31 cellular contexts compared by ENCODE assay signal in the genomic region with DNA sequence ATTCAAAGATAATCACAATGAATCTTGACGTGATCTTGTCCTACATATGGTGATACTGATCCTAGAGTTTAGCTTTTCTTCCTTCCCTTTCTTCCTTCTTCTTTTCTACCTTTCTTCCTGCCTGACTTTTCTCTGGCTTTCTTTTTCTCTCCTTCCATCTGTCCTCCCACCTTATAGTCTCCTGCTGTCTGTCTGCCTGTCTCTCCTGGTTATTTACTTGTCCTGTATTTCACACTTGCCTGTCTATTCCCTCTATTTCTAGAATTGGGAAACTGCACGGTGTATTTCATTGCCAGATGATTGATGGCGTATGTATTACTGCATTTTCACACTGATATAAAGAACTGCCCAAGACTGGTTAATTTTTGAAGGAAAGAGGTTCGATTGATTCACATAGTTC.
"Had no signal": no experiment of that assay in that cellular context is flagged by ENCODE, and none has a peak within 500 bp of the region (broad histone marks: within the 10 kb centered on the region; RNA-seq: fewer than 3 reads in every experiment).

No MANE protein-coding gene starts in this region.

- H3K36me3 Mint-ChIP-seq: naive B cell; naive thymus-derived CD8-positive, alpha-beta T cell; stimulated activated memory B cell treated with anti-CD40 and anti-IgM and Interleukin-4, amounts not matched to agents 10 μg/mL and 1 μg/mL and 100 μg/mL, for 72 hours; type B pancreatic cell had no signal

- H2AFZ ChIP-seq: neural progenitor cell, parathyroid adenoma had no signal

- H3K4me2 ChIP-seq: neural progenitor cell, smooth muscle cell had no signal

- H3K27me3 ChIP-seq: neural progenitor cell, ovary, spleen, suprapubic skin, testis, tibial artery, transverse colon, vagina had no signal

- H3K4me1 Mint-ChIP-seq: naive B cell; naive thymus-derived CD8-positive, alpha-beta T cell; neural progenitor cell; stimulated activated memory B cell treated with anti-CD40 and anti-IgM and Interleukin-4, amounts not matched to agents 10 μg/mL and 1 μg/mL and 100 μg/mL, for 72 hours; stimulated activated naive CD8-positive, alpha-beta T cell treated with anti-CD3 and anti-CD28 coated beads, Interleukin-15, amount 100 ng/mL, for 72 hours had no signal

- ATAC-seq: naive thymus-derived CD8-positive, alpha-beta T cell; natural killer cell treated with Interleukin-12 subunit alpha and Interleukin-12 subunit beta and Interleukin-15 and Interleukin-18, amount 100 ng/mL, for 72 hours; psoas muscle; right cardiac atrium; sciatic nerve; stimulated activated memory B cell treated with anti-CD40 and anti-IgM and Interleukin-4, amounts not matched to agents 10 μg/mL and 1 μg/mL and 100 μg/mL, for 72 hours; stimulated activated naive CD8-positive, alpha-beta T cell treated with anti-CD3 and anti-CD28 coated beads, Interleukin-15, amount 100 ng/mL, for 72 hours; stimulated activated naive CD8-positive, alpha-beta T cell treated with anti-CD3 and anti-CD28 coated beads, Interleukin-15, Interleukin-2, amounts not matched to agents 100 U/mL and 50 U/mL, for 24 hours had no signal

- H3K27ac Mint-ChIP-seq: naive B cell; naive thymus-derived CD8-positive, alpha-beta T cell; natural killer cell treated with Interleukin-12 subunit alpha and Interleukin-12 subunit beta and Interleukin-15 and Interleukin-18, amount 100 ng/mL, for 72 hours; neural progenitor cell; progenitor cell of endocrine pancreas; stimulated activated memory B cell treated with anti-CD40 and anti-IgM and Interleukin-4, amounts not matched to agents 10 μg/mL and 1 μg/mL and 100 μg/mL, for 72 hours; stimulated activated naive CD8-positive, alpha-beta T cell treated with anti-CD3 and anti-CD28 coated beads, Interleukin-15, amount 100 ng/mL, for 72 hours; type B pancreatic cell had no signal

- H3K9me3 ChIP-seq: ovary, testis, tibial artery had no signal

- H3K4me3 Mint-ChIP-seq: naive B cell; naive thymus-derived CD8-positive, alpha-beta T cell; natural killer cell treated with Interleukin-12 subunit alpha and Interleukin-12 subunit beta and Interleukin-15 and Interleukin-18, amount 100 ng/mL, for 72 hours; neural progenitor cell; stimulated activated memory B cell treated with anti-CD40 and anti-IgM and Interleukin-4, amounts not matched to agents 10 μg/mL and 1 μg/mL and 100 μg/mL, for 72 hours; stimulated activated naive CD8-positive, alpha-beta T cell treated with anti-CD3 and anti-CD28 coated beads, Interleukin-15, amount 100 ng/mL, for 72 hours; type B pancreatic cell had no signal

- H3K27ac ChIP-seq: neural progenitor cell, ovary, parathyroid adenoma, psoas muscle, skin epidermis, spleen, suprapubic skin, testis, tibial artery, transverse colon, vagina had no signal

- H3K4me3 ChIP-seq: neural progenitor cell, ovary, psoas muscle, skin epidermis, smooth muscle cell, spleen, suprapubic skin, testis, tibial artery, transverse colon, vagina had no signal

- DNase-seq: naive B cell; naive thymus-derived CD8-positive, alpha-beta T cell; occipital lobe; ovary; posterior cingulate gyrus; psoas muscle; right cardiac atrium; spleen; stimulated activated CD4-positive, alpha-beta T cell treated with anti-CD3 and anti-CD28 coated beads, Interleukin-12 subunit alpha, Interleukin-12 subunit beta, amount 100 ng/mL, for 4 hours; stimulated activated CD4-positive, alpha-beta T cell treated with anti-CD3 and anti-CD28 coated beads, Interleukin-1b, Interleukin-23, amount 100 ng/mL, for 48 hours; stimulated activated CD4-positive, alpha-beta T cell treated with anti-CD3 and anti-CD28 coated beads, Interleukin-4, amount 100 ng/mL, for 1 hour; stimulated activated CD4-positive, alpha-beta T cell treated with anti-CD3 and anti-CD28 coated beads, Interleukin-4, amount 100 ng/mL, for 4 hours; stimulated activated CD8-positive, alpha-beta memory T cell treated with anti-CD3 and anti-CD28 coated beads, Interleukin-4, amount 100 ng/mL, for 48 hours; stimulated activated naive CD4-positive, alpha-beta T cell; stimulated activated naive CD8-positive, alpha-beta T cell treated with anti-CD3 and anti-CD28 coated beads, Interleukin-15, amount 100 ng/mL, for 72 hours; stimulated activated naive CD8-positive, alpha-beta T cell treated with anti-CD3 and anti-CD28 coated beads, Interleukin-15, Interleukin-2, amounts not matched to agents 100 U/mL and 50 U/mL, for 24 hours; substantia nigra; testis; tibial artery; transverse colon had no signal

- H3K27me3 Mint-ChIP-seq: naive B cell; naive thymus-derived CD8-positive, alpha-beta T cell; natural killer cell treated with Interleukin-12 subunit alpha and Interleukin-12 subunit beta and Interleukin-15 and Interleukin-18, amount 100 ng/mL, for 72 hours; progenitor cell of endocrine pancreas; stimulated activated memory B cell treated with anti-CD40 and anti-IgM and Interleukin-4, amounts not matched to agents 10 μg/mL and 1 μg/mL and 100 μg/mL, for 72 hours; stimulated activated naive CD8-positive, alpha-beta T cell treated with anti-CD3 and anti-CD28 coated beads, Interleukin-15, amount 100 ng/mL, for 72 hours; type B pancreatic cell had no signal

- H3K9ac ChIP-seq: neural progenitor cell, parathyroid adenoma had no signal

- H3K36me3 ChIP-seq: neural progenitor cell, ovary, spleen, suprapubic skin, tibial artery, transverse colon, vagina had no signal

- H3K79me2 ChIP-seq: parathyroid adenoma had no signal

- H3K4me1 ChIP-seq: neural progenitor cell, parathyroid adenoma, psoas muscle, spleen, suprapubic skin, testis, tibial artery, transverse colon, vagina had no signal
